Comparison of ENCODE assay signal across 1 cellular context in the genomic region with DNA sequence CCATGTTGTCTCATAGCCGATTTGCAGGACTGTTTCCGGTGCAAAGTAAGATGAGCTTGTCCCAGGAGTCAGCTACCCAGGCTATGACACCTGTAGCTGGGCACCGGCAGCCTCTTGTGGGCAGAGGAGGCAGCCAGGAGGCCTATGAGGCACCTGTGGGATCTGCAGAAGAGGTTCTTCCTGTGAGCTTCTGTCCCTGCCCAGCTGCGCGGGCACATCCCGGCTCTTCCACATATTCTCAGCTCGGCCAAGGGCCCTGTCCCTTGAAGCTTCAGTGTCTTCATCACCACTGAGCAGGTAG.
TF ChIP-seq lines count a peak whose summit lies in the region.

No MANE protein-coding gene starts in this region.

TF ChIP-seq in HepG2, 621 proteins besides CTCF, POLR2A, EP300 and RAD21:
- no peak for TF ChIP-seq ZKSCAN1 (IDR thresholded peaks at IDR 0.05; ENCODE audit: low read length)
TF ChIP-seq in HepG2: peak in this region for 0.
